6 cellular contexts compared by ENCODE assay signal in the genomic region with DNA sequence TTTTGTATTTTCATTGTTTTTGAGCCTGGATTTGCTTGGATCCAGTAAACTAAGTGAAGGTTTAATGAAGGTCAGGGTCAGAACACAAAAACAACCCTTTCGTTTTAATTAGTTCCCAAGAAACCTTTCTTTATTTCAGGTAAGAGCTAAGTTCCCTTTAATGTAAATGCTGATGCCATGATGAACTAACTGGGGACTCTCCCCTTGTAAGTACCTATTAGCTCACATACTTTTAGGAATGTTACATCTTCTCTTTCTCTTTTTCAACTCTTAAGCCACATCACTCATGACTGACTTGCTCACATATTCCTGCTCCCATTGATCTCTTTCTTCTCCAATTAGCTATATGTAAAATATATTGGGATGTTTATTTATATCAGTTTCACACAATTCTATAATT.
"Had no signal": no experiment of that assay in that cellular context is flagged by ENCODE, and none has a peak within 500 bp of the region (broad histone marks: within the 10 kb centered on the region; RNA-seq: fewer than 3 reads in every experiment).

No MANE protein-coding gene starts in this region.

- H3K9ac ChIP-seq: GM23248 had no signal

- H2AFZ ChIP-seq: GM23248 had no signal

- H3K4me3 ChIP-seq: GM23248, K562 had no signal

- ATAC-seq: K562 had no signal

- H3K27ac ChIP-seq: GM23248 had no signal

- DNase-seq: GM23248, H7, HCEC 1CT, IMR-90, KG1 had no signal
